24 cellular contexts compared by ENCODE assay signal in the genomic region with DNA sequence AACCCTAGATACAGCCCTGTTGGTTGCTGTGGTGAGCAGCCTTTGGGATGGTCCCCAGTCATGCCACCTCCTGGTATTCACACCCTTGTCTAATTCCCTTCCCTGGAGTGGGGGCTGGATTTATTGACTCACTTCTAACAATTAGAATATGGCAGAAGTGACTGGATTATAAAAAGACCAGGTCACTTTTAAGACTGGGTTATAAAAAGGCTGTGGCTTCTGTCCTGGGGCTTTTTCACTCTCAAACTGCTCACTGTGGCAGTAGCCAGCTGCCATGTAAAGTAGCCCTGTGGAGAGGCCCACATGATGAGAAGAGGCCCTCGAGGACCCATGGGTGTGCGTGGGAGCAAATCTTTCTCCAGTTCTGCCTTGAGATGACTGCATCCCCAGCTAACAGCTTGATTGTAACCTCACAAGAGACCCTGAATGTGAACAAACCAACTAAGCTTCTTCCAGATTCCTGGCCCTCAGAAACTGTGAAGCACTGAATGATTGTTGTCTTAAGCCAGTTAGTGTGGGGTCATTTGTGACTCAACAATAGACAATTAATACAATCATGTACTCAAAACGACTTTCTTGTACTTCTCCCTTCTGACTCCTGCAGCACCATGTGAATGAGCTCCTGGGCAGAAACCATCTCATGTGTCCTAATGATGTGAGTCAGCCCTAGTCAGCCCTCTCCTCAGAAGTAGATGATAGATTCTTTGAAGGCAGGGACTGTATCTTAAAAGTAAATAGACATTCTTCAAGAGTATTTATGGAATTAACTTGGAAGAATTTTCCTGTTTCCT.
"Had no signal": no experiment of that assay in that cellular context is flagged by ENCODE, and none has a peak within 500 bp of the region (broad histone marks: within the 10 kb centered on the region; RNA-seq: fewer than 3 reads in every experiment).

No MANE protein-coding gene starts in this region.

- FAIRE-seq: kidney had no signal

- H2AFZ ChIP-seq: neural progenitor cell had no signal

- H3K27ac ChIP-seq: neural progenitor cell, psoas muscle, right lobe of liver, stomach, vagina had no signal

- H3K36me3 ChIP-seq: neural progenitor cell, right lobe of liver, stomach, vagina had no signal

- DNase-seq: activated CD4-positive, alpha-beta T cell treated with anti-CD3 and anti-CD28 coated beads, Interleukin-2, amount 10 ng/mL, durations not matched to agents 24 days and 14 days; activated CD4-positive, CD25-positive, alpha-beta regulatory T cell; activated CD8-positive, alpha-beta T cell treated with anti-CD3 and anti-CD28 coated beads for 36 hours; activated naive CD4-positive, alpha-beta T cell treated with anti-CD3 and anti-CD28 coated beads for 36 hours; activated naive CD8-positive, alpha-beta T cell treated with anti-CD3 and anti-CD28 coated beads, Interleukin-2, amount 50 U/mL, for 24 hours; activated T-cell treated with anti-CD3 and anti-CD28 coated beads, Interleukin-2, amount 50 U/mL, for 1 hour; anterior cingulate cortex; cortex of kidney; effector CD8-positive, alpha-beta T cell; foreskin melanocyte; glutamatergic neuron; hypothalamus; kidney; left ventricle myocardium superior; naive thymus-derived CD4-positive, alpha-beta T cell; psoas muscle; right lobe of liver; stimulated activated CD4-positive, alpha-beta T cell treated with anti-CD3 and anti-CD28 coated beads, Interleukin-4, amount 100 ng/mL, for 1 hour; stomach; T-cell had no signal

- H3K4me3 ChIP-seq: neural progenitor cell, psoas muscle, right lobe of liver, smooth muscle cell, stomach, vagina had no signal

- H3K4me1 ChIP-seq: psoas muscle, right lobe of liver, stomach, vagina had no signal

- H3K9me3 ChIP-seq: psoas muscle, right lobe of liver, vagina had no signal

- ATAC-seq: activated CD8-positive, alpha-beta T cell treated with anti-CD3 and anti-CD28 coated beads for 36 hours; activated naive CD8-positive, alpha-beta T cell treated with anti-CD3 and anti-CD28 coated beads, Interleukin-2, amount 50 U/mL, for 24 hours; activated T-helper 17 cell treated with anti-CD3 and anti-CD28 coated beads, Interleukin-2, amount 50 U/mL, for 72 hours; left ventricle myocardium superior; naive thymus-derived CD4-positive, alpha-beta T cell; psoas muscle; T-cell had no signal

- H3K9ac ChIP-seq: neural progenitor cell had no signal

- H3K27me3 ChIP-seq: neural progenitor cell, right lobe of liver, vagina had no signal

- H3K4me2 ChIP-seq: neural progenitor cell, smooth muscle cell had no signal
